ENCODE assay signal across 1 cellular context in the genomic region with DNA sequence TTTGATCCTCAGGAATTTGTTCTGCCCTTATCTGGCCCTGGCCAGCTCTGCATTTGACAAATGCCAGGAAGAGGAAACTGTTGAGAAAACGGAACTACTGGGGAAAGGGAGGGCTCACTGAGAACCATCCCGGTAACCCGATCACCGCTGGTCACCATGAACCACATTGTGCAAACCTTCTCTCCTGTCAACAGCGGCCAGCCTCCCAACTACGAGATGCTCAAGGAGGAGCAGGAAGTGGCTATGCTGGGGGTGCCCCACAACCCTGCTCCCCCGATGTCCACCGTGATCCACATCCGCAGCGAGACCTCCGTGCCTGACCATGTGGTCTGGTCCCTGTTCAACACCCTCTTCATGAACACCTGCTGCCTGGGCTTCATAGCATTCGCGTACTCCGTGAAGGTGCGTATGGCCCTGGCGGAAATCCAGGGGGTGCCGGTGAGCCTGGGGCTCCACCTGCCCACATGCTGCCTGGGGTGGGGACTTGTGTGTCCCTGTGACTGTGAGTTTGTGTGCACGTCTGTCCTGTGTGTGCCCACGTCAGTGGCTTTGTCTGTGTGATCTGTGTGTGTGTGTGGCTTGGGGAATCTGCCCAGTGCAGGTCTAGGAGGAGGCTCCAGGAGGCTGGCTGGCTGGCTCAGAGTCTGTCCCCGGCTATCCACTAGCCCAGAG.
TF ChIP-seq lines count a peak whose summit lies in the region.
"Not testable (repeated sequence)": the region's sequence is repeated elsewhere in the genome, so short reads cannot be mapped to it uniquely, and the experiment has no call there.

No MANE protein-coding gene starts in this region.

TF ChIP-seq in HepG2, 621 proteins besides CTCF, POLR2A, EP300 and RAD21 (continues in another document):
- TF ChIP-seq MED1 (CRISPR knock-in tag; IDR thresholded peaks at IDR 0.05) (peak; percentile 52; the same call in 1 of the 2 replicates), SAP130 (CRISPR knock-in tag; IDR thresholded peaks at IDR 0.05; ENCODE audit: low read depth) (peak; percentile 85), SALL1 (CRISPR knock-in tag; IDR thresholded peaks at IDR 0.05) (peak; percentile 37; the same call in 1 of the 2 replicates), CEBPB (IDR thresholded peaks at IDR 0.05; ENCODE audit: borderline replicate concordance, low read depth, low read length) (peak; percentile 69; the same call in 1 of the 2 replicates), SIX4 (CRISPR knock-in tag; IDR thresholded peaks at IDR 0.05) (peak; percentile 80), TAF1 (CRISPR knock-in tag; IDR thresholded peaks at IDR 0.05) (peak; percentile 40; the same call in 1 of the 2 replicates), PHF8 (CRISPR knock-in tag; IDR thresholded peaks at IDR 0.05) (0 out of 2 replicates have a peak, but pooled peaks have one; percentile 17), ETV6 (CRISPR knock-in tag; conservative IDR thresholded peaks at IDR 0.05) (peak; percentile 46; the same call in 1 of the 2 replicates), LCORL (CRISPR knock-in tag; IDR thresholded peaks at IDR 0.05) (0 out of 2 replicates have a peak, but pooled peaks have one; percentile 31), THAP11 (CRISPR knock-in tag; IDR thresholded peaks at IDR 0.05) (peak; percentile 40; the same call in 1 of the 2 replicates), TEAD3 (CRISPR knock-in tag; optimal IDR thresholded peaks at IDR 0.05; ENCODE audit: borderline replicate concordance) (peak; percentile 77), SIX1 (CRISPR knock-in tag; IDR thresholded peaks at IDR 0.05; ENCODE audit: borderline replicate concordance) (peak; percentile 76; the same call in 1 of the 2 replicates), TGIF2 (CRISPR knock-in tag; IDR thresholded peaks at IDR 0.05) (peak; percentile 57; the same call in 1 of the 2 replicates), PHF21A (CRISPR knock-in tag; IDR thresholded peaks at IDR 0.05) (0 out of 2 replicates have a peak, but pooled peaks have one; percentile 24), ERF (CRISPR knock-in tag; IDR thresholded peaks at IDR 0.05) (0 out of 2 replicates have a peak, but pooled peaks have one; percentile 28), POLR2AphosphoS5 (IDR thresholded peaks at IDR 0.05; ENCODE audit: low read depth, low read length) (peak; percentile 32; the same call in 1 of the 2 replicates), TBX2 (CRISPR knock-in tag; IDR thresholded peaks at IDR 0.05; ENCODE audit: borderline replicate concordance) (0 out of 2 replicates have a peak, but pooled peaks have one; percentile 28), SIN3A (IDR thresholded peaks at IDR 0.05; ENCODE audit: borderline replicate concordance, low read depth, low read length) (peak; percentile 33; the same call in 1 of the 2 replicates), KDM2A (CRISPR knock-in tag; IDR thresholded peaks at IDR 0.05; ENCODE audit: borderline replicate concordance, low read depth) (peak; percentile 47; the same call in 1 of the 2 replicates), FOXA3 (CRISPR knock-in tag; IDR thresholded peaks at IDR 0.05) (peak; percentile 48), GABPB1 (CRISPR knock-in tag; IDR thresholded peaks at IDR 0.05) (peak; percentile 51), ETV5 (CRISPR knock-in tag; IDR thresholded peaks at IDR 0.05; ENCODE audit: borderline replicate concordance) (peak; percentile 37; the same call in 1 of the 2 replicates), RXRB (CRISPR knock-in tag; IDR thresholded peaks at IDR 0.05; ENCODE audit: borderline replicate concordance) (peak; percentile 45; the same call in 1 of the 2 replicates), GABPA (IDR thresholded peaks at IDR 0.05; ENCODE audit: low read depth, low read length) (peak; percentile 24; the same call in 1 of the 2 replicates), GABPA (CRISPR knock-in tag; IDR thresholded peaks at IDR 0.05; ENCODE audit: low read depth) (peak; percentile 70), HDAC1 (CRISPR knock-in tag; IDR thresholded peaks at IDR 0.05) (peak; percentile 33), ELF1 (CRISPR knock-in tag; IDR thresholded peaks at IDR 0.05) (0 out of 2 replicates have a peak, but pooled peaks have one; percentile 18), FOXA1 (CRISPR knock-in tag; IDR thresholded peaks at IDR 0.05) (peak; percentile 59; the same call in 1 of the 2 replicates), ELF3 (CRISPR knock-in tag; IDR thresholded peaks at IDR 0.05) (peak; percentile 74), SMC3 (IDR thresholded peaks at IDR 0.05; ENCODE audit: low read length) (peak; percentile 16; the same call in 1 of the 2 replicates), CEBPG (CRISPR knock-in tag; IDR thresholded peaks at IDR 0.05) (peak; percentile 56; the same call in 1 of the 2 replicates), ZNF350 (CRISPR knock-in tag; IDR thresholded peaks at IDR 0.05; ENCODE audit: borderline replicate concordance, low read depth) (0 out of 2 replicates have a peak, but pooled peaks have one; percentile 22), KAT8 (CRISPR knock-in tag; IDR thresholded peaks at IDR 0.05) (peak; percentile 34; the same call in 1 of the 2 replicates), ZFX (CRISPR knock-in tag; IDR thresholded peaks at IDR 0.05; ENCODE audit: low read depth) (peak; percentile 37; the same call in 1 of the 2 replicates)
- TF ChIP-seq, protein P1, sequence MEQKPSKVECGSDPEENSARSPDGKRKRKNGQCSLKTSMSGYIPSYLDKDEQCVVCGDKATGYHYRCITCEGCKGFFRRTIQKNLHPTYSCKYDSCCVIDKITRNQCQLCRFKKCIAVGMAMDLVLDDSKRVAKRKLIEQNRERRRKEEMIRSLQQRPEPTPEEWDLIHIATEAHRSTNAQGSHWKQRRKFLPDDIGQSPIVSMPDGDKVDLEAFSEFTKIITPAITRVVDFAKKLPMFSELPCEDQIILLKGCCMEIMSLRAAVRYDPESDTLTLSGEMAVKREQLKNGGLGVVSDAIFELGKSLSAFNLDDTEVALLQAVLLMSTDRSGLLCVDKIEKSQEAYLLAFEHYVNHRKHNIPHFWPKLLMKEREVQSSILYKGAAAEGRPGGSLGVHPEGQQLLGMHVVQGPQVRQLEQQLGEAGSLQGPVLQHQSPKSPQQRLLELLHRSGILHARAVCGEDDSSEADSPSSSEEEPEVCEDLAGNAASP (CRISPR knock-in tag; IDR thresholded peaks at IDR 0.05; ENCODE audit: borderline replicate concordance), result peak; percentile 44; the same call in 1 of the 2 replicates
- TF ChIP-seq, protein P2, sequence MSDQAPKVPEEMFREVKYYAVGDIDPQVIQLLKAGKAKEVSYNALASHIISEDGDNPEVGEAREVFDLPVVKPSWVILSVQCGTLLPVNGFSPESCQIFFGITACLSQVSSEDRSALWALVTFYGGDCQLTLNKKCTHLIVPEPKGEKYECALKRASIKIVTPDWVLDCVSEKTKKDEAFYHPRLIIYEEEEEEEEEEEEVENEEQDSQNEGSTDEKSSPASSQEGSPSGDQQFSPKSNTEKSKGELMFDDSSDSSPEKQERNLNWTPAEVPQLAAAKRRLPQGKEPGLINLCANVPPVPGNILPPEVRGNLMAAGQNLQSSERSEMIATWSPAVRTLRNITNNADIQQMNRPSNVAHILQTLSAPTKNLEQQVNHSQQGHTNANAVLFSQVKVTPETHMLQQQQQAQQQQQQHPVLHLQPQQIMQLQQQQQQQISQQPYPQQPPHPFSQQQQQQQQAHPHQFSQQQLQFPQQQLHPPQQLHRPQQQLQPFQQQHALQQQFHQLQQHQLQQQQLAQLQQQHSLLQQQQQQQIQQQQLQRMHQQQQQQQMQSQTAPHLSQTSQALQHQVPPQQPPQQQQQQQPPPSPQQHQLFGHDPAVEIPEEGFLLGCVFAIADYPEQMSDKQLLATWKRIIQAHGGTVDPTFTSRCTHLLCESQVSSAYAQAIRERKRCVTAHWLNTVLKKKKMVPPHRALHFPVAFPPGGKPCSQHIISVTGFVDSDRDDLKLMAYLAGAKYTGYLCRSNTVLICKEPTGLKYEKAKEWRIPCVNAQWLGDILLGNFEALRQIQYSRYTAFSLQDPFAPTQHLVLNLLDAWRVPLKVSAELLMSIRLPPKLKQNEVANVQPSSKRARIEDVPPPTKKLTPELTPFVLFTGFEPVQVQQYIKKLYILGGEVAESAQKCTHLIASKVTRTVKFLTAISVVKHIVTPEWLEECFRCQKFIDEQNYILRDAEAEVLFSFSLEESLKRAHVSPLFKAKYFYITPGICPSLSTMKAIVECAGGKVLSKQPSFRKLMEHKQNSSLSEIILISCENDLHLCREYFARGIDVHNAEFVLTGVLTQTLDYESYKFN (CRISPR knock-in tag; conservative IDR thresholded peaks at IDR 0.05), result 0 out of 2 replicates have a peak, but pooled peaks have one; percentile 15
- TF ChIP-seq, protein P3, sequence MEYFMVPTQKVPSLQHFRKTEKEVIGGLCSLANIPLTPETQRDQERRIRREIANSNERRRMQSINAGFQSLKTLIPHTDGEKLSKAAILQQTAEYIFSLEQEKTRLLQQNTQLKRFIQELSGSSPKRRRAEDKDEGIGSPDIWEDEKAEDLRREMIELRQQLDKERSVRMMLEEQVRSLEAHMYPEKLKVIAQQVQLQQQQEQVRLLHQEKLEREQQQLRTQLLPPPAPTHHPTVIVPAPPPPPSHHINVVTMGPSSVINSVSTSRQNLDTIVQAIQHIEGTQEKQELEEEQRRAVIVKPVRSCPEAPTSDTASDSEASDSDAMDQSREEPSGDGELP (IDR thresholded peaks at IDR 0.05; ENCODE audit: borderline replicate concordance, low read depth), result peak; percentile 11; the same call in 1 of the 2 replicates
- TF ChIP-seq LCORL, FOXA1 (IDR thresholded peaks at IDR 0.05): not testable (repeated sequence)
- TF ChIP-seq, protein P4, sequence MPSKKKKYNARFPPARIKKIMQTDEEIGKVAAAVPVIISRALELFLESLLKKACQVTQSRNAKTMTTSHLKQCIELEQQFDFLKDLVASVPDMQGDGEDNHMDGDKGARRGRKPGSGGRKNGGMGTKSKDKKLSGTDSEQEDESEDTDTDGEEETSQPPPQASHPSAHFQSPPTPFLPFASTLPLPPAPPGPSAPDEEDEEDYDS (CRISPR knock-in tag; IDR thresholded peaks at IDR 0.05), result peak; percentile 47; the same call in 1 of the 2 replicates
- TF ChIP-seq, protein P5, sequence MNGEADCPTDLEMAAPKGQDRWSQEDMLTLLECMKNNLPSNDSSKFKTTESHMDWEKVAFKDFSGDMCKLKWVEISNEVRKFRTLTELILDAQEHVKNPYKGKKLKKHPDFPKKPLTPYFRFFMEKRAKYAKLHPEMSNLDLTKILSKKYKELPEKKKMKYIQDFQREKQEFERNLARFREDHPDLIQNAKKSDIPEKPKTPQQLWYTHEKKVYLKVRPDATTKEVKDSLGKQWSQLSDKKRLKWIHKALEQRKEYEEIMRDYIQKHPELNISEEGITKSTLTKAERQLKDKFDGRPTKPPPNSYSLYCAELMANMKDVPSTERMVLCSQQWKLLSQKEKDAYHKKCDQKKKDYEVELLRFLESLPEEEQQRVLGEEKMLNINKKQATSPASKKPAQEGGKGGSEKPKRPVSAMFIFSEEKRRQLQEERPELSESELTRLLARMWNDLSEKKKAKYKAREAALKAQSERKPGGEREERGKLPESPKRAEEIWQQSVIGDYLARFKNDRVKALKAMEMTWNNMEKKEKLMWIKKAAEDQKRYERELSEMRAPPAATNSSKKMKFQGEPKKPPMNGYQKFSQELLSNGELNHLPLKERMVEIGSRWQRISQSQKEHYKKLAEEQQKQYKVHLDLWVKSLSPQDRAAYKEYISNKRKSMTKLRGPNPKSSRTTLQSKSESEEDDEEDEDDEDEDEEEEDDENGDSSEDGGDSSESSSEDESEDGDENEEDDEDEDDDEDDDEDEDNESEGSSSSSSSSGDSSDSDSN (CRISPR knock-in tag; IDR thresholded peaks at IDR 0.05), result peak; percentile 43
- TF ChIP-seq, protein P6, sequence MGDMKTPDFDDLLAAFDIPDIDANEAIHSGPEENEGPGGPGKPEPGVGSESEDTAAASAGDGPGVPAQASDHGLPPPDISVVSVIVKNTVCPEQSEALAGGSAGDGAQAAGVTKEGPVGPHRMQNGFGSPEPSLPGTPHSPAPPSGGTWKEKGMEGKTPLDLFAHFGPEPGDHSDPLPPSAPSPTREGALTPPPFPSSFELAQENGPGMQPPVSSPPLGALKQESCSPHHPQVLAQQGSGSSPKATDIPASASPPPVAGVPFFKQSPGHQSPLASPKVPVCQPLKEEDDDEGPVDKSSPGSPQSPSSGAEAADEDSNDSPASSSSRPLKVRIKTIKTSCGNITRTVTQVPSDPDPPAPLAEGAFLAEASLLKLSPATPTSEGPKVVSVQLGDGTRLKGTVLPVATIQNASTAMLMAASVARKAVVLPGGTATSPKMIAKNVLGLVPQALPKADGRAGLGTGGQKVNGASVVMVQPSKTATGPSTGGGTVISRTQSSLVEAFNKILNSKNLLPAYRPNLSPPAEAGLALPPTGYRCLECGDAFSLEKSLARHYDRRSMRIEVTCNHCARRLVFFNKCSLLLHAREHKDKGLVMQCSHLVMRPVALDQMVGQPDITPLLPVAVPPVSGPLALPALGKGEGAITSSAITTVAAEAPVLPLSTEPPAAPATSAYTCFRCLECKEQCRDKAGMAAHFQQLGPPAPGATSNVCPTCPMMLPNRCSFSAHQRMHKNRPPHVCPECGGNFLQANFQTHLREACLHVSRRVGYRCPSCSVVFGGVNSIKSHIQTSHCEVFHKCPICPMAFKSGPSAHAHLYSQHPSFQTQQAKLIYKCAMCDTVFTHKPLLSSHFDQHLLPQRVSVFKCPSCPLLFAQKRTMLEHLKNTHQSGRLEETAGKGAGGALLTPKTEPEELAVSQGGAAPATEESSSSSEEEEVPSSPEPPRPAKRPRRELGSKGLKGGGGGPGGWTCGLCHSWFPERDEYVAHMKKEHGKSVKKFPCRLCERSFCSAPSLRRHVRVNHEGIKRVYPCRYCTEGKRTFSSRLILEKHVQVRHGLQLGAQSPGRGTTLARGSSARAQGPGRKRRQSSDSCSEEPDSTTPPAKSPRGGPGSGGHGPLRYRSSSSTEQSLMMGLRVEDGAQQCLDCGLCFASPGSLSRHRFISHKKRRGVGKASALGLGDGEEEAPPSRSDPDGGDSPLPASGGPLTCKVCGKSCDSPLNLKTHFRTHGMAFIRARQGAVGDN (CRISPR knock-in tag; IDR thresholded peaks at IDR 0.05), result peak; percentile 70
- TF ChIP-seq, protein P7, sequence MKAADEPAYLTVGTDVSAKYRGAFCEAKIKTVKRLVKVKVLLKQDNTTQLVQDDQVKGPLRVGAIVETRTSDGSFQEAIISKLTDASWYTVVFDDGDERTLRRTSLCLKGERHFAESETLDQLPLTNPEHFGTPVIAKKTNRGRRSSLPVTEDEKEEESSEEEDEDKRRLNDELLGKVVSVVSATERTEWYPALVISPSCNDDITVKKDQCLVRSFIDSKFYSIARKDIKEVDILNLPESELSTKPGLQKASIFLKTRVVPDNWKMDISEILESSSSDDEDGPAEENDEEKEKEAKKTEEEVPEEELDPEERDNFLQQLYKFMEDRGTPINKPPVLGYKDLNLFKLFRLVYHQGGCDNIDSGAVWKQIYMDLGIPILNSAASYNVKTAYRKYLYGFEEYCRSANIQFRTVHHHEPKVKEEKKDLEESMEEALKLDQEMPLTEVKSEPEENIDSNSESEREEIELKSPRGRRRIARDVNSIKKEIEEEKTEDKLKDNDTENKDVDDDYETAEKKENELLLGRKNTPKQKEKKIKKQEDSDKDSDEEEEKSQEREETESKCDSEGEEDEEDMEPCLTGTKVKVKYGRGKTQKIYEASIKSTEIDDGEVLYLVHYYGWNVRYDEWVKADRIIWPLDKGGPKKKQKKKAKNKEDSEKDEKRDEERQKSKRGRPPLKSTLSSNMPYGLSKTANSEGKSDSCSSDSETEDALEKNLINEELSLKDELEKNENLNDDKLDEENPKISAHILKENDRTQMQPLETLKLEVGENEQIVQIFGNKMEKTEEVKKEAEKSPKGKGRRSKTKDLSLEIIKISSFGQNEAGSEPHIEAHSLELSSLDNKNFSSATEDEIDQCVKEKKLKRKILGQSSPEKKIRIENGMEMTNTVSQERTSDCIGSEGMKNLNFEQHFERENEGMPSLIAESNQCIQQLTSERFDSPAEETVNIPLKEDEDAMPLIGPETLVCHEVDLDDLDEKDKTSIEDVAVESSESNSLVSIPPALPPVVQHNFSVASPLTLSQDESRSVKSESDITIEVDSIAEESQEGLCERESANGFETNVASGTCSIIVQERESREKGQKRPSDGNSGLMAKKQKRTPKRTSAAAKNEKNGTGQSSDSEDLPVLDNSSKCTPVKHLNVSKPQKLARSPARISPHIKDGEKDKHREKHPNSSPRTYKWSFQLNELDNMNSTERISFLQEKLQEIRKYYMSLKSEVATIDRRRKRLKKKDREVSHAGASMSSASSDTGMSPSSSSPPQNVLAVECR (CRISPR knock-in tag; IDR thresholded peaks at IDR 0.05; ENCODE audit: borderline replicate concordance), result peak; percentile 55; the same call in 1 of the 2 replicates
